Comparison of ENCODE assay signal across 23 cellular contexts in the genomic region with DNA sequence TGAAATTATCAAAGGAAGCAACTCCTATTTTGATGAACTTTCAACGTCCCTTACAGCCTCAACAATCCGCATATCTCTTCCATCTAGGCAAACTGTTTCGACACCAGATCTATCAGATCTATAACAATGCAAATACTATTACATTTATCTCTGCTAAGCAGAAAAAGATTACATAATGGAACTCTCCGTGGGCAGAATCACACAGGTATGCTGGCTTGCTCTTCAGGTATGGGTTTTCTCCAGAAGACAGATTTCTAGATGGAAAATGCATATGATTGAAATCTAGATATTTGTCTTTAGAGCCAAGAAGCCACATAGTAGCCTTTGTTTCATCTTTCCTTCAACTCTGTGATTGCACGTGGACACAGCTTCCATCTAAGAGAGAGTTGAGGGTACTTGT. TPM values are rescaled to one million over a fixed set of nuclear protein-coding genes. Genes with fewer than 3 reads are reported as not detected.
A peak's percentile ranks its signal among the peaks of the same experiment; 100 is the strongest.
DNase-seq lines count a peak whose midpoint lies in the region; ATAC-seq and TF ChIP-seq lines count a peak whose summit lies in the region.
"Had no signal": no experiment of that assay in that cellular context is flagged by ENCODE, and none has a peak within 500 bp of the region (broad histone marks: within the 10 kb centered on the region; RNA-seq: fewer than 3 reads in every experiment).

No MANE protein-coding gene starts in this region.

- H3K4ac ChIP-seq in trophoblast cell (ENCODE audit: low read depth, low read length), result no peak overlapping the region

- H3K4me3 ChIP-seq in RWPE2 (ENCODE audit: severe bottlenecking) (no peak overlapping the region), trophoblast cell (ENCODE audit: low read depth, low read length) (no peak overlapping the region)
- H3K4me3 ChIP-seq: A549, GM12878, MG63 had no signal

- peaks cover 4% of the 10 kb centered on the region for H3K9me3 Mint-ChIP-seq in activated CD4-positive, alpha-beta T cell treated with anti-CD3 and anti-CD28 coated beads, Interleukin-2, amount 10 ng/mL, durations not matched to agents 24 days and 14 days
- no peaks in the 10 kb centered on the region for H3K9me3 Mint-ChIP-seq in activated CD4-positive, alpha-beta T cell treated with anti-CD3 and anti-CD28 coated beads, Interleukin-2, amount 10 ng/mL, durations not matched to agents 7 days and 5 days
- H3K9me3 Mint-ChIP-seq: CD8-positive, alpha-beta T cell had no signal

- H4K12ac ChIP-seq in trophoblast cell (ENCODE audit: low read depth, low read length), result no peak overlapping the region

- no peak overlapping the region for H2AK5ac ChIP-seq in trophoblast cell (ENCODE audit: low read length)

- no peak for DNase-seq in RWPE2 (ENCODE audit: low spot score)
- DNase-seq in globus pallidus (ENCODE audit: low spot score), result peak; percentile 14
- DNase-seq in trophoblast cell, result peak; percentile 56 to 88
- no peak for DNase-seq in activated CD4-positive, alpha-beta T cell treated with anti-CD3 and anti-CD28 coated beads, Interleukin-2, amount 10 ng/mL, durations not matched to agents 24 days and 14 days
- DNase-seq in HUDEP-2 (lab: John Stamatoyannopoulos, UW; ENCODE audit: unreplicated experiment in 76 of 76), result no peak
- DNase-seq in activated CD4-positive, alpha-beta T cell treated with anti-CD3 and anti-CD28 coated beads, Interleukin-2, amount 10 ng/mL, durations not matched to agents 7 days and 5 days, result no peak
- no peak for DNase-seq in stimulated activated naive CD4-positive, alpha-beta T cell treated with Interleukin-2 at 50 U/mL for 16 hours (lab: John Stamatoyannopoulos, UW)
- DNase-seq: Caco-2; CD8-positive, alpha-beta T cell; IMR-90; KG1; MG63; NCI-H1105 treated with DMSO at 0.1 percent for 48 hours; NCI-H146; NCI-H1930; NCI-H2107; NCI-H446; NCI-H524 treated with DMSO at 0.1 percent for 48 hours; NCI-H774 had no signal

- no peak for ATAC-seq in RWPE2 (ENCODE audit: low read depth)
- ATAC-seq: CD8-positive, alpha-beta T cell; GM12878 had no signal

- H3K9me3 ChIP-seq in RWPE2 (ENCODE audit: severe bottlenecking) (no peaks in the 10 kb centered on the region), trophoblast cell (ENCODE audit: insufficient read depth, low read depth, low read length) (no peaks in the 10 kb centered on the region)
- H3K9me3 ChIP-seq: A549, Caco-2 had no signal

- H2BK12ac ChIP-seq in trophoblast cell (ENCODE audit: low read length), result no peak overlapping the region

- no peak overlapping the region for H3K27ac Mint-ChIP-seq in activated CD4-positive, alpha-beta T cell treated with anti-CD3 and anti-CD28 coated beads, Interleukin-2, amount 10 ng/mL, durations not matched to agents 24 days and 14 days
- H3K27ac Mint-ChIP-seq in activated CD4-positive, alpha-beta T cell treated with anti-CD3 and anti-CD28 coated beads, Interleukin-2, amount 10 ng/mL, durations not matched to agents 7 days and 5 days, result no peak overlapping the region
- H3K27ac Mint-ChIP-seq: B cell; CD8-positive, alpha-beta T cell had no signal

- no peaks in the 10 kb centered on the region for H3K4me1 Mint-ChIP-seq in activated CD4-positive, alpha-beta T cell treated with anti-CD3 and anti-CD28 coated beads, Interleukin-2, amount 10 ng/mL, durations not matched to agents 24 days and 14 days
- no peaks in the 10 kb centered on the region for H3K4me1 Mint-ChIP-seq in activated CD4-positive, alpha-beta T cell treated with anti-CD3 and anti-CD28 coated beads, Interleukin-2, amount 10 ng/mL, durations not matched to agents 7 days and 5 days
- H3K4me1 Mint-ChIP-seq: B cell had no signal

- H3K79me1 ChIP-seq in trophoblast cell (ENCODE audit: low read length), result no peaks in the 10 kb centered on the region

- H3K4me1 ChIP-seq in RWPE2 (ENCODE audit: insufficient read depth, poor library complexity, severe bottlenecking), result peaks cover 12% of the 10 kb centered on the region
- H3K4me1 ChIP-seq in trophoblast cell (ENCODE audit: control insufficient read depth in 1 of 2, insufficient read depth in 2 of 2, low read length in 2 of 2), result no peaks in the 10 kb centered on the region
- H3K4me1 ChIP-seq: Caco-2 had no signal

- no peak overlapping the region for H4K91ac ChIP-seq in trophoblast cell (ENCODE audit: low read depth, low read length)

- no peak overlapping the region for H2AFZ ChIP-seq in trophoblast cell (ENCODE audit: insufficient read depth, low read length, poor library complexity)

- H3K27ac ChIP-seq in RWPE2 (ENCODE audit: poor library complexity, severe bottlenecking), result peak overlapping the region; percentile 40
- no peak overlapping the region for H3K27ac ChIP-seq in trophoblast cell (ENCODE audit: low read depth, low read length)
- H3K27ac ChIP-seq: A549, C4-2B had no signal

- no peak overlapping the region for H3K18ac ChIP-seq in trophoblast cell (ENCODE audit: low read length)

- no peaks in the 10 kb centered on the region for H3K79me2 ChIP-seq in trophoblast cell (ENCODE audit: control insufficient read depth, insufficient read depth, low read length, poor library complexity)

- no peak overlapping the region for H3K4me3 Mint-ChIP-seq in activated CD4-positive, alpha-beta T cell treated with anti-CD3 and anti-CD28 coated beads, Interleukin-2, amount 10 ng/mL, durations not matched to agents 24 days and 14 days
- H3K4me3 Mint-ChIP-seq in activated CD4-positive, alpha-beta T cell treated with anti-CD3 and anti-CD28 coated beads, Interleukin-2, amount 10 ng/mL, durations not matched to agents 7 days and 5 days, result no peak overlapping the region
- H3K4me3 Mint-ChIP-seq: B cell; CD8-positive, alpha-beta T cell had no signal

- POLR2A ChIA-PET in activated CD4-positive, alpha-beta T cell treated with anti-CD3 and anti-CD28 coated beads, Interleukin-2, amount 10 ng/mL, durations not matched to agents 7 days and 5 days (lab: Charles Lee), result no interaction called here

- CTCF ChIA-PET in activated CD4-positive, alpha-beta T cell treated with anti-CD3 and anti-CD28 coated beads, Interleukin-2, amount 10 ng/mL, durations not matched to agents 7 days and 5 days (lab: Charles Lee), result no interaction called here

- no peaks in the 10 kb centered on the region for H3K36me3 Mint-ChIP-seq in activated CD4-positive, alpha-beta T cell treated with anti-CD3 and anti-CD28 coated beads, Interleukin-2, amount 10 ng/mL, durations not matched to agents 24 days and 14 days (ENCODE audit: low read depth)
- no peaks in the 10 kb centered on the region for H3K36me3 Mint-ChIP-seq in activated CD4-positive, alpha-beta T cell treated with anti-CD3 and anti-CD28 coated beads, Interleukin-2, amount 10 ng/mL, durations not matched to agents 7 days and 5 days (ENCODE audit: low read depth)
- H3K36me3 Mint-ChIP-seq: CD8-positive, alpha-beta T cell had no signal

- H3K27me3 Mint-ChIP-seq in activated CD4-positive, alpha-beta T cell treated with anti-CD3 and anti-CD28 coated beads, Interleukin-2, amount 10 ng/mL, durations not matched to agents 24 days and 14 days, result no peaks in the 10 kb centered on the region
- H3K27me3 Mint-ChIP-seq in activated CD4-positive, alpha-beta T cell treated with anti-CD3 and anti-CD28 coated beads, Interleukin-2, amount 10 ng/mL, durations not matched to agents 7 days and 5 days, result no peaks in the 10 kb centered on the region

- H3K23ac ChIP-seq in trophoblast cell (ENCODE audit: low read length), result no peak overlapping the region

- H3K14ac ChIP-seq in trophoblast cell (ENCODE audit: low read length), result no peak overlapping the region

- no peak overlapping the region for H2BK120ac ChIP-seq in trophoblast cell (ENCODE audit: insufficient read depth, low read length, poor library complexity)

- intact Hi-C loops in activated CD4-positive, alpha-beta T cell treated with anti-CD3 and anti-CD28 coated beads, Interleukin-2, amount 10 ng/mL, durations not matched to agents 24 days and 14 days (cut with micrococcal nuclease), result no loop called here

- H3K36me3 ChIP-seq in RWPE2 (ENCODE audit: low read depth), result no peaks in the 10 kb centered on the region
- no peaks in the 10 kb centered on the region for H3K36me3 ChIP-seq in trophoblast cell (ENCODE audit: control insufficient read depth in 1 of 2, insufficient read depth in 2 of 2, low read length in 2 of 2)

- H3K4me2 ChIP-seq in trophoblast cell (ENCODE audit: low read length), result no peak overlapping the region
- H3K4me2 ChIP-seq: A549 had no signal

- H3K27me3 ChIP-seq in RWPE2 (ENCODE audit: insufficient read depth, poor library complexity, severe bottlenecking) (no peaks in the 10 kb centered on the region), trophoblast cell (ENCODE audit: insufficient read depth, low read length) (no peaks in the 10 kb centered on the region)
- H3K27me3 ChIP-seq: MG63 had no signal

- WGBS in trophoblast cell (ENCODE audit: extremely low coverage, insufficient coverage, insufficient read length), result no CpG with 5 or more reads among the region's 5 CpGs

- H4K8ac ChIP-seq in trophoblast cell (ENCODE audit: low read depth, low read length), result no peak overlapping the region

- no peak overlapping the region for H2BK5ac ChIP-seq in trophoblast cell (ENCODE audit: low read depth, low read length, poor library complexity)

- no peak for TF ChIP-seq CTCF in RWPE2 (IDR thresholded peaks at IDR 0.05; ENCODE audit: poor library complexity, severe bottlenecking)

- no peak overlapping the region for H3K9ac ChIP-seq in trophoblast cell (ENCODE audit: low read length)

RNA-seq across cellular contexts. Expression of gene ADAM12, which starts 38.6 kb away (rescaled TPM):
- polyA plus RNA-seq in trophoblast cell (2013), result 4.1 TPM in 2 replicates
- not detected in 2 replicates for total RNA-seq in activated CD4-positive, alpha-beta T cell treated with anti-CD3 and anti-CD28 coated beads, Interleukin-2, amount 10 ng/mL, durations not matched to agents 24 days and 14 days
- total RNA-seq in activated CD4-positive, alpha-beta T cell treated with anti-CD3 and anti-CD28 coated beads, Interleukin-2, amount 10 ng/mL, durations not matched to agents 7 days and 5 days, result under 1 TPM; 0.45 to 0.65 TPM
- total RNA-seq: Caco-2 had no signal

Comparison
In these comparisons a context has a peak if more than half of its experiments do, and no peak if none do; other contexts are left out.
1. DNase-seq: peak in globus pallidus (single experiment) and trophoblast cell (2 of 2); none in RWPE2 (single experiment), activated CD4-positive, alpha-beta T cell treated with anti-CD3 and anti-CD28 coated beads, Interleukin-2, amount 10 ng/mL, durations not matched to agents 24 days and 14 days (single experiment), HUDEP-2 (0 of 76), activated CD4-positive, alpha-beta T cell treated with anti-CD3 and anti-CD28 coated beads, Interleukin-2, amount 10 ng/mL, durations not matched to agents 7 days and 5 days (single experiment) and stimulated activated naive CD4-positive, alpha-beta T cell treated with Interleukin-2 at 50 U/mL for 16 hours (single experiment).